Comparison of ENCODE assay signal across 8 cellular contexts in the genomic region with DNA sequence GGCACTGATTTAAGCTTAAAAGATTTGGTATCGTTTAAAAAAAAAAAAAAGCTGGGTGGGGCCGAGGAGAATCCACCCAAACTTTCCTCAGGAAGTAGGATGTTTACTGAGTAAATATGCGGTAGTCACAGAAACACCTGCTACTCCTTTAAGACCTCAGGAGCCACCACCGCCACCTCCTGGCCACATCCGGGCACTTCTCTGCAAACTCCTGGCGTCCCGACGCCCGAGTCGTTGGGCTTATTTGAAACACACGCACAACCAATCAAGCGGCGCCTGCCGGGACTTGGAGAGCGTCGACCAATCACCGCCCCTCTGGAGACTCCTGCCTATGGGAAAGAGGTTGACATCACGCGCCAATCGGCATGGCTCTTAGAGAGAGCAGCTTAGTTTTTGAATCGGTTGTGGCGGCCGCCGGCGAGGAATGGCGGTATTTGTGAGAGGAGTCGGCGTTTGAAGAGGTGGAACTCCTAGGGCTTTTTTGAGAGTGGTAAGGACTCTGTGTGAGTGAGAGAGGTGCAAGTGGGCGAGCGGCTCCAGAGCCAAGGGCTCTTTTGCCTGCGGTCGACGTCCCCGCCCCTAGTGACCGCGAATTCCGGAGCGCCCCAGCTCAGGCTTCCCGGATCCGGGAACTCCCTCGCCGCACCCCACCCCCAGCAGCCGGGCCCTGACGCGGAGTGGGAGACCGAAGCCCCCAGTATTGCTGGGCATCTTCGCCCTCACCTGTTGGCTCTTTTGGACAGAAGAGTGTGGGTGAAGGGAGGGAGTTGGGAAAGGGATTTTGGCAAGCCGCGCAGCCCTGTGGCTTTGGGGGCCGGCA. TPM values are rescaled to one million over a fixed set of nuclear protein-coding genes. Genes with fewer than 3 reads are reported as not detected.
A peak's percentile ranks its signal among the peaks of the same experiment; 100 is the strongest.
DNase-seq lines count a peak whose midpoint lies in the region; ATAC-seq and TF ChIP-seq lines count a peak whose summit lies in the region.

A gene with protein sequence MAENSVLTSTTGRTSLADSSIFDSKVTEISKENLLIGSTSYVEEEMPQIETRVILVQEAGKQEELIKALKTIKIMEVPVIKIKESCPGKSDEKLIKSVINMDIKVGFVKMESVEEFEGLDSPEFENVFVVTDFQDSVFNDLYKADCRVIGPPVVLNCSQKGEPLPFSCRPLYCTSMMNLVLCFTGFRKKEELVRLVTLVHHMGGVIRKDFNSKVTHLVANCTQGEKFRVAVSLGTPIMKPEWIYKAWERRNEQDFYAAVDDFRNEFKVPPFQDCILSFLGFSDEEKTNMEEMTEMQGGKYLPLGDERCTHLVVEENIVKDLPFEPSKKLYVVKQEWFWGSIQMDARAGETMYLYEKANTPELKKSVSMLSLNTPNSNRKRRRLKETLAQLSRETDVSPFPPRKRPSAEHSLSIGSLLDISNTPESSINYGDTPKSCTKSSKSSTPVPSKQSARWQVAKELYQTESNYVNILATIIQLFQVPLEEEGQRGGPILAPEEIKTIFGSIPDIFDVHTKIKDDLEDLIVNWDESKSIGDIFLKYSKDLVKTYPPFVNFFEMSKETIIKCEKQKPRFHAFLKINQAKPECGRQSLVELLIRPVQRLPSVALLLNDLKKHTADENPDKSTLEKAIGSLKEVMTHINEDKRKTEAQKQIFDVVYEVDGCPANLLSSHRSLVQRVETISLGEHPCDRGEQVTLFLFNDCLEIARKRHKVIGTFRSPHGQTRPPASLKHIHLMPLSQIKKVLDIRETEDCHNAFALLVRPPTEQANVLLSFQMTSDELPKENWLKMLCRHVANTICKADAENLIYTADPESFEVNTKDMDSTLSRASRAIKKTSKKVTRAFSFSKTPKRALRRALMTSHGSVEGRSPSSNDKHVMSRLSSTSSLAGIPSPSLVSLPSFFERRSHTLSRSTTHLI (plus strand): TSS at position 359 of the 820 bp plus-strand sequence. CDS start 3,805 bp downstream, outside the sequence.

- no peaks in the 10 kb centered on the region for H3K27me3 ChIP-seq in DND-41 (ENCODE audit: insufficient read depth, low read length, poor library complexity)
- no peaks in the 10 kb centered on the region for H3K27me3 ChIP-seq in Peyer's patch
- H3K27me3 ChIP-seq in muscle layer of colon (ENCODE audit: control insufficient read depth in 1 of 2, insufficient read depth in 2 of 2, low read length in 2 of 2) = no peaks in the 10 kb centered on the region

- H3K79me2 ChIP-seq in DND-41 (ENCODE audit: insufficient read depth, low read length) = peaks cover 50% of the 10 kb centered on the region

- H4K20me1 ChIP-seq in DND-41 (ENCODE audit: insufficient read depth, low read length) = peaks cover 6% of the 10 kb centered on the region; the same call in 1 of the 2 replicates

- H3K27ac ChIP-seq in DND-41 (ENCODE audit: low read length) = peak within 1 kb of the TSS; percentile 93
- H3K27ac ChIP-seq in KOPT-K1 (ENCODE audit: low read depth, low read length, poor library complexity, severe bottlenecking) = peak within 1 kb of the TSS; percentile 92
- H3K27ac ChIP-seq in Peyer's patch = peak within 1 kb of the TSS; percentile 28 to 80 (median 68)
- H3K27ac ChIP-seq in muscle layer of colon (ENCODE audit: low read depth, low read length) = peak within 1 kb of the TSS; percentile 61

- peak; percentile 99 for DNase-seq in DND-41
- DNase-seq in Peyer's patch = peak; percentile 99 to 100 (median 99)
- peak; percentile 98 for DNase-seq in activated T-cell treated with anti-CD3 and anti-CD28 coated beads, Interleukin-2, amount 50 U/mL, for 48 hours
- peak; percentile 93 for DNase-seq in stimulated activated CD8-positive, alpha-beta memory T cell treated with anti-CD3 and anti-CD28 coated beads, Interleukin-7, amount 100 ng/mL, for 24 hours (ENCODE audit: low read depth)

- peak within 1 kb of the TSS; percentile 66 for H3K4me2 ChIP-seq in DND-41 (ENCODE audit: insufficient read depth, low read length)

- H3K4me3 ChIP-seq in DND-41 (ENCODE audit: low read depth in 1 of 2, low read length in 2 of 2) (peak within 1 kb of the TSS; percentile 87 to 88), Peyer's patch (peak within 1 kb of the TSS; percentile 62 to 100 (median 74)), muscle layer of colon (ENCODE audit: low read depth in 1 of 2, low read length in 2 of 2) (peak within 1 kb of the TSS; percentile 90 to 92)

- H3K4me1 ChIP-seq in DND-41 (ENCODE audit: insufficient read depth, low read length) (peaks cover 34% of the 10 kb centered on the region), Peyer's patch (peaks cover 0 to 14% (median 1%) of the 10 kb centered on the region in 4 donors), muscle layer of colon (ENCODE audit: insufficient read depth, low read length) (peaks cover 10% of the 10 kb centered on the region)

- peak within 1 kb of the TSS; percentile 93 for H3K9ac ChIP-seq in DND-41 (ENCODE audit: low read depth, low read length)
- peak within 1 kb of the TSS; percentile 79 for H3K9ac ChIP-seq in muscle layer of colon (ENCODE audit: low read length)

- TF ChIP-seq CTCF in DND-41 (IDR thresholded peaks at IDR 0.05; ENCODE audit: borderline replicate concordance, extremely low read depth, low read length, poor library complexity, severe bottlenecking) = peak; percentile 85
- TF ChIP-seq CTCF in Peyer's patch (IDR thresholded peaks at IDR 0.05) = peak; percentile 69 to 87 (median 78)

- no peak for TF ChIP-seq POLR2A in Peyer's patch (IDR thresholded peaks at IDR 0.05)

- H3K36me3 ChIP-seq in DND-41 (ENCODE audit: insufficient read depth, low read length) = peaks cover 28% of the 10 kb centered on the region
- peaks cover 32% of the 10 kb centered on the region for H3K36me3 ChIP-seq in KOPT-K1 (ENCODE audit: insufficient read depth, low read length)
- H3K36me3 ChIP-seq in Peyer's patch = no peaks in the 10 kb centered on the region
- H3K36me3 ChIP-seq in muscle layer of colon (ENCODE audit: insufficient read depth, low read length) = no peaks in the 10 kb centered on the region

- ATAC-seq in DND-41 (ENCODE audit: insufficient read depth, low read depth) (peak; percentile 98), GM21786 (IDR thresholded peaks at IDR 0.05; ENCODE audit: unreplicated experiment) (peak; percentile 99), esophagus mucosa (peak; percentile 100)

- peak within 1 kb of the TSS; percentile 91 for H2AFZ ChIP-seq in DND-41 (ENCODE audit: low read depth, low read length)

- no peaks in the 10 kb centered on the region for H3K9me3 ChIP-seq in DND-41 (ENCODE audit: insufficient read depth, low read length, severe bottlenecking)
- no peaks in the 10 kb centered on the region for H3K9me3 ChIP-seq in KOPT-K1 (ENCODE audit: insufficient read depth, low read length, poor library complexity, severe bottlenecking)
- no peaks in the 10 kb centered on the region for H3K9me3 ChIP-seq in Peyer's patch
- no peaks in the 10 kb centered on the region for H3K9me3 ChIP-seq in muscle layer of colon (ENCODE audit: low read length)

RNA-seq across cellular contexts. Expression of the gene that starts here (rescaled TPM):
- total RNA-seq in Peyer's patch (10 to 100 TPM in 1 of 4 donors, 1 to 10 TPM in 3; 8.9 to 11.2 (median 9.8) TPM), esophagus mucosa (22.4 TPM)

Comparison
In these comparisons a context has a peak if more than half of its experiments do, and no peak if none do; other contexts are left out.
1. Peak in every context shown above with its lines: DNase-seq, ATAC-seq, H3K4me3 ChIP-seq and H3K27ac ChIP-seq.